ENCODE assay signal across 26 cellular contexts in the genomic region with DNA sequence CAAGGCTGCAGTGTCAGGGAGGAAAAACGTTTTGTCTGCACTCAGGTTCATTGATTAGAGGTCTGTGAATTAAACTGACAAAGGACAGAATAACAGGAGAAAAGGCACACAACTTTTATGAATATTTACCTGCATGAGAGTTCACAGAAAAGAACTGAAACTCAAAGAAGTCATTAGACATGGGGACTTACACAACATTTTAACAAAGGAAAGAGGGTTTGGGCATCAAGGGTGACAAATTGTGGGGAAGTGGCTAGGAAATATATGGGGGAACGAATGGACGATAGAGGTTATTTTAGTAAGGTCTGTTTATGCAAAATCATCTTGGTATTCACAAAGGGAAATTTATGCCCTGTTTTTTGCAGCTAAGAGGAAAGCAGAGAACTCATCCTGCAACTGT.
"Had no signal": no experiment of that assay in that cellular context is flagged by ENCODE, and none has a peak within 500 bp of the region (broad histone marks: within the 10 kb centered on the region; RNA-seq: fewer than 3 reads in every experiment).

No MANE protein-coding gene starts in this region.

- FAIRE-seq: astrocyte, endothelial cell of umbilical vein, keratinocyte, small intestine had no signal

- DNase-seq: activated CD4-positive, alpha-beta T cell treated with anti-CD3 and anti-CD28 coated beads for 48 hours; activated CD4-positive, alpha-beta T cell treated with anti-CD3 and anti-CD28 coated beads, Interleukin-2, amount 50 U/mL, for 48 hours; activated CD8-positive, alpha-beta memory T cell treated with anti-CD3 and anti-CD28 coated beads for 24 hours; activated gamma-delta T cell treated with Interleukin-2 at 50 U/mL for 16 hours; activated naive CD4-positive, alpha-beta T cell treated with anti-CD3 and anti-CD28 coated beads, Interleukin-2, amount 50 U/mL, for 16 hours; amniotic stem cell; brain microvascular endothelial cell; dorsolateral prefrontal cortex; effector memory CD8-positive, alpha-beta T cell; left cardiac atrium; mammary epithelial cell; naive B cell; nephron progenitor cell; nucleus accumbens; psoas muscle; sigmoid colon; small intestine; stimulated activated naive CD4-positive, alpha-beta T cell; tibial artery; upper lobe of right lung had no signal

- ATAC-seq: effector memory CD8-positive, alpha-beta T cell; gastroesophageal sphincter; left cardiac atrium; psoas muscle; upper lobe of right lung had no signal

- H3K4me3 Mint-ChIP-seq: effector memory CD8-positive, alpha-beta T cell; mesothelial cell of epicardium; naive B cell; nephron progenitor cell; T-helper 2 cell treated with Interferon-gamma antibody and Interleukin-4, amounts not matched to agents 5 μg/mL and 100 μg/mL, for 36 hours had no signal

- H3K27ac Mint-ChIP-seq: effector memory CD8-positive, alpha-beta T cell; mesothelial cell of epicardium; naive B cell; nephron progenitor cell; T-helper 2 cell treated with Interferon-gamma antibody and Interleukin-4, amounts not matched to agents 5 μg/mL and 100 μg/mL, for 36 hours had no signal

- H3K27me3 Mint-ChIP-seq: effector memory CD8-positive, alpha-beta T cell had no signal
